13 cellular contexts compared by ENCODE assay signal in the genomic region with DNA sequence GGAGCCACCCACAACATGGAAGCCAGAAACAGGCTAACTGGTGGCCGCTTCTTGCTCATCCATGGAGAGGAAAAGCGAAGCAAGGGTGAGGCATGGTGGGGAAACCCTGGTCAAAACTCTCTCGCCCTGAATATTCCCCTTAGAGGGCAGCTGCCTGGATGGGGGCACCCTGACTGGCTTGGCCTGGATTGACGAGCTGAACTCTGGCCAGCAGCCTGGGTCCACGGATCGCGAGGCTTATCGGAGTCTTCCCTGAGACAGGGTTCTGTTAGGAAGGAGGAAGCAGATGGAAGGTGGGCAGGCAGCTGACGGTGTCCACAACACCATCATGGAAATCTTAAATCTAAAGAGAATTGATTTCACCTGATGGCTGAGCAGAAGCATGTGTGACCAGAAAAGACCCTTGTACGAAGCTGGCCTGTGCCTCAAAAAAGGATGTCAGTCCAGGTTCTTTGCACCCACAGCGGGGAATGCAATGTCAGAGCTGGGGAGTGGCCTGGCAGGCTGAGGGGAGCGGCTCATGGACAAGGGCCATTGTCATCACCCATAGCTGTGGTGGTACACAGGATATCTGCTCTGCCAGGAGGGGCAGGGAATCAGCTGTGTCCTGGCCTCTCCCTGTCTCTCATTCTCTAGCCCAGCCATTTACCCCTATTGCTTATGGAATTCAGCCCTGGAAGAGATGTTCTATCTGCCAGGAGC.
"Had no signal": no experiment of that assay in that cellular context is flagged by ENCODE, and none has a peak within 500 bp of the region (broad histone marks: within the 10 kb centered on the region; RNA-seq: fewer than 3 reads in every experiment).

No MANE protein-coding gene starts in this region.

- H3K79me2 ChIP-seq: hepatocyte had no signal

- H3K27me3 ChIP-seq: dorsolateral prefrontal cortex, hepatocyte, testis had no signal

- H3K9me3 ChIP-seq: testis had no signal

- ATAC-seq: left lobe of liver; natural killer cell; stimulated activated naive CD8-positive, alpha-beta T cell treated with anti-CD3 and anti-CD28 coated beads, Interleukin-15, amount 100 ng/mL, for 72 hours had no signal

- H2AFZ ChIP-seq: hepatocyte had no signal

- H3K4me2 ChIP-seq: hepatocyte had no signal

- H3K4me1 ChIP-seq: testis had no signal

- H3K27ac ChIP-seq: dorsolateral prefrontal cortex, hepatocyte, testis had no signal

- H3K4me3 ChIP-seq: dorsolateral prefrontal cortex, hepatocyte, testis had no signal

- DNase-seq: activated CD4-positive, CD25-positive, alpha-beta regulatory T cell treated with anti-CD3 and anti-CD28 coated beads, Interleukin-2, amount 50 U/mL, for 72 hours; activated naive CD4-positive, alpha-beta T cell treated with anti-CD3 and anti-CD28 coated beads, Interleukin-2, amount 10 ng/mL, durations not matched to agents 7 days and 5 days; activated T-cell treated with anti-CD3 and anti-CD28 coated beads for 4 hours; dorsolateral prefrontal cortex; islet precursor cell; natural killer cell; occipital lobe; stimulated activated CD4-positive, alpha-beta T cell treated with anti-CD3 and anti-CD28 coated beads, Interleukin-1b, Interleukin-23, amount 100 ng/mL, for 48 hours; stimulated activated naive CD8-positive, alpha-beta T cell treated with anti-CD3 and anti-CD28 coated beads, Interleukin-15, amount 100 ng/mL, for 72 hours; testis had no signal

- FAIRE-seq: astrocyte had no signal
